Comparison of ENCODE assay signal across 22 cellular contexts in the genomic region with DNA sequence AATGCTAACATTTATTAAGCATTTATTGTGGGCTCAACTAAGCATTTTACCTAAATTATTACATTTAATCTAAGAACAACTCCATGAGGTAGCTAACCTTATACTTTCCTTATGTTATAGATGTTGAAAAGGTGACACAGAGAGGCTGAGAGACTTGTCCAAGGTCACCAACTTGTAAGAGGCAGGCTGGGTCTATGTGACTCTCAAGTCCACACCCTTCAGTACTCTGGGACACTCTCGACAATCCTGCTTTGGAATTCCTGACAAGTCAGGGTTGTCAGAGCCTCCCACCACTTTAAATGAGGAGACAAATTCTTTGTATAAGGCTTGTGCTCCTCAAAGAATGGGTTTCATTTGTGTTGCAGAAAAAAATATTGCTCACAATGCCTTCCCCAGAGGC.
"Had no signal": no experiment of that assay in that cellular context is flagged by ENCODE, and none has a peak within 500 bp of the region (broad histone marks: within the 10 kb centered on the region; RNA-seq: fewer than 3 reads in every experiment).

No MANE protein-coding gene starts in this region.

- H3K4me3 ChIP-seq: colonic mucosa, esophagus muscularis mucosa, gastroesophageal sphincter, heart left ventricle, hepatocyte, neural progenitor cell, sigmoid colon, stomach, thyroid gland had no signal

- H3K27me3 ChIP-seq: colonic mucosa, esophagus muscularis mucosa, foreskin keratinocyte, gastroesophageal sphincter, heart left ventricle, hepatocyte, sigmoid colon, thyroid gland had no signal

- FAIRE-seq: endothelial cell of umbilical vein, urothelium cell line had no signal

- ATAC-seq: foreskin keratinocyte; gastroesophageal sphincter; left colon; naive thymus-derived CD4-positive, alpha-beta T cell had no signal

- H3K9ac ChIP-seq: neural progenitor cell, parathyroid adenoma had no signal

- H3K4me2 ChIP-seq: hepatocyte, neural progenitor cell had no signal

- DNase-seq: colonic mucosa; effector memory CD4-positive, alpha-beta T cell; foreskin keratinocyte; left colon; mesenchymal stem cell; midbrain; naive thymus-derived CD4-positive, alpha-beta T cell; right cardiac atrium; sigmoid colon; stimulated activated CD4-positive, alpha-beta T cell treated with anti-CD3 and anti-CD28 coated beads, Interleukin-2, amount 100 ng/mL, for 24 hours; stimulated activated CD4-positive, alpha-beta T cell treated with anti-CD3 and anti-CD28 coated beads, Interleukin-4, amount 100 ng/mL, for 24 hours; stimulated activated naive CD4-positive, alpha-beta T cell treated with Interleukin-2 at 50 U/mL for 16 hours; stomach; thyroid gland had no signal

- H3K4me1 ChIP-seq: colonic mucosa, foreskin keratinocyte, parathyroid adenoma, stomach, thyroid gland had no signal

- H3K9me3 ChIP-seq: colonic mucosa, esophagus muscularis mucosa, gastroesophageal sphincter, heart left ventricle, sigmoid colon, stomach, thyroid gland had no signal

- H3K36me3 ChIP-seq: colonic mucosa, esophagus muscularis mucosa, gastroesophageal sphincter, heart left ventricle, neural progenitor cell, sigmoid colon, stomach, thyroid gland had no signal

- H3K27ac ChIP-seq: colonic mucosa, esophagus muscularis mucosa, foreskin keratinocyte, gastroesophageal sphincter, heart left ventricle, hepatocyte, neural progenitor cell, parathyroid adenoma, sigmoid colon, stomach, thyroid gland had no signal

- H3K79me2 ChIP-seq: hepatocyte, parathyroid adenoma had no signal

- H2AFZ ChIP-seq: hepatocyte, neural progenitor cell, parathyroid adenoma had no signal
